ENCODE assay signal across 25 cellular contexts in genomic region chr5:107324071-107324470, GRCh38.
DNase-seq lines count a peak whose midpoint lies in the region; ATAC-seq and TF ChIP-seq lines count a peak whose summit lies in the region.
"Had no signal": no experiment of that assay in that cellular context is flagged by ENCODE, and none has a peak within 500 bp of the region (broad histone marks: within the 10 kb centered on the region; RNA-seq: fewer than 3 reads in every experiment).

No MANE protein-coding gene starts in this region.

- H3K4me1 ChIP-seq in adipocyte (ENCODE audit: control insufficient read depth, insufficient read depth, low read length) (peaks cover 5% of the 10 kb centered on the region), foreskin keratinocyte (peaks cover 16% of the 10 kb centered on the region)
- H3K4me1 ChIP-seq: SJSA1 had no signal

- TF ChIP-seq CTCF in foreskin keratinocyte (conservative IDR thresholded peaks at IDR 0.05): no peak

- H3K4me3 ChIP-seq in adipocyte (ENCODE audit: low read length): no peak overlapping the region
- H3K4me3 ChIP-seq: GM23338, SJSA1 had no signal

- no peaks in the 10 kb centered on the region for H3K9me3 ChIP-seq in adipocyte (ENCODE audit: control insufficient read depth, low read length)
- H3K9me3 ChIP-seq: SJSA1 had no signal

- ATAC-seq in foreskin keratinocyte: peak; percentile 78
- ATAC-seq in GM21786 (IDR thresholded peaks at IDR 0.05; ENCODE audit: unreplicated experiment): no peak
- ATAC-seq: GM23338, PC-3, Right ventricle myocardium inferior had no signal

- no peak overlapping the region for H3K27ac ChIP-seq in foreskin keratinocyte
- H3K27ac ChIP-seq: SJSA1 had no signal

- H3K27me3 ChIP-seq in adipocyte (replicated peaks; ENCODE audit: control insufficient read depth, insufficient read depth, low read length): no peaks in the 10 kb centered on the region
- no peaks in the 10 kb centered on the region for H3K27me3 ChIP-seq in foreskin keratinocyte
- H3K27me3 ChIP-seq: SJSA1 had no signal

- DNase-seq in NCI-H1436 (lab: John Stamatoyannopoulos, UW) (peak; percentile 3), NCI-H1436 treated with DMSO at 0.1 percent for 48 hours (lab: John Stamatoyannopoulos, UW) (no peak), HPDE6-E6E7 (ENCODE audit: extremely low spot score) (peak; percentile 43), adipocyte (ENCODE audit: low read depth) (peak; percentile 42), foreskin keratinocyte (peak; percentile 52 to 58), SHP77 (lab: John Stamatoyannopoulos, UW) (no peak)
- no peak for DNase-seq in stimulated activated CD4-positive, alpha-beta T cell treated with anti-CD3 and anti-CD28 coated beads, Interleukin-2, amount 100 ng/mL, for 24 hours
- DNase-seq: 8988T; ACHN; Calu3; H9; HFFc6; KBM-7; MV-4-11; NCI-H1105 treated with DMSO at 0.1 percent for 48 hours; NCI-H187; NCI-H2081 treated with DMSO at 0.1 percent for 48 hours; NCI-H510A treated with DMSO at 0.1 percent for 48 hours; NCI-H82; NK-92 treated with Interleukin-12 subunit alpha and Interleukin-12 subunit beta, amount 100 ng/mL, for 24 hours; PC-3 had no signal

- H3K9ac ChIP-seq in adipocyte (ENCODE audit: low read length): no peak overlapping the region

- no peaks in the 10 kb centered on the region for H3K36me3 ChIP-seq in adipocyte (ENCODE audit: control insufficient read depth, insufficient read depth, low read length, severe bottlenecking)
- H3K36me3 ChIP-seq: SJSA1 had no signal

Comparison
In these comparisons a context has a peak if more than half of its experiments do, and no peak if none do; other contexts are left out.
1. DNase-seq: peak in NCI-H1436 (single experiment), HPDE6-E6E7 (single experiment), adipocyte (single experiment) and foreskin keratinocyte (2 of 2); none in NCI-H1436 treated with DMSO at 0.1 percent for 48 hours (single experiment), SHP77 (0 of 2) and stimulated activated CD4-positive, alpha-beta T cell treated with anti-CD3 and anti-CD28 coated beads, Interleukin-2, amount 100 ng/mL, for 24 hours (0 of 2).